Comparison of ENCODE assay signal across 14 cellular contexts in genomic region chr2:233479616-233480489, GRCh38.
DNase-seq lines count a peak whose midpoint lies in the region; ATAC-seq, FAIRE-seq and TF ChIP-seq lines count a peak whose summit lies in the region.
"Had no signal": no experiment of that assay in that cellular context is flagged by ENCODE, and none has a peak within 500 bp of the region (broad histone marks: within the 10 kb centered on the region; RNA-seq: fewer than 3 reads in every experiment).

No MANE protein-coding gene starts in this region.

- no peak overlapping the region for H3K27ac ChIP-seq in heart left ventricle
- H3K27ac ChIP-seq: Peyer's patch, testis had no signal

- ATAC-seq in heart left ventricle (no peak), GM21529 (IDR thresholded peaks at IDR 0.05; ENCODE audit: unreplicated experiment) (no peak), GM19023 (IDR thresholded peaks at IDR 0.05; ENCODE audit: unreplicated experiment) (no peak)

- DNase-seq in cardiac septum (ENCODE audit: low spot score) (peak; percentile 62), heart left ventricle (no peak), nephron progenitor cell (no peak), GM12892 (ENCODE audit: insufficient read length) (no peak), DMS153 treated with DMSO at 0.1 percent for 48 hours (lab: John Stamatoyannopoulos, UW; ENCODE audit: unreplicated experiment) (no peak)
- DNase-seq: activated gamma-delta T cell treated with Interleukin-2 at 50 U/mL for 16 hours; NCI-H526 treated with DMSO at 0.1 percent for 48 hours; occipital lobe; stimulated activated CD4-positive, alpha-beta T cell treated with anti-CD3 and anti-CD28 coated beads, Interleukin-15, amount 100 ng/mL, for 24 hours; testis had no signal

- H3K27ac Mint-ChIP-seq in brain (peak overlapping the region in 4 of 5 experiments; percentile 34 to 77 (median 62)), nephron progenitor cell (peak overlapping the region; percentile 95)

- no peaks in the 10 kb centered on the region for H3K27me3 ChIP-seq in heart left ventricle
- H3K27me3 ChIP-seq: Peyer's patch, testis had no signal

- FAIRE-seq in GM12892 (lab: Jason Lieb, UNC) = no peak

- H3K9me3 Mint-ChIP-seq in brain (no peaks in the 10 kb centered on the region), nephron progenitor cell (peaks cover 10% of the 10 kb centered on the region)

- no peak overlapping the region for H3K4me3 Mint-ChIP-seq in brain
- H3K4me3 Mint-ChIP-seq in nephron progenitor cell = no peak overlapping the region

- no peaks in the 10 kb centered on the region for H3K27me3 Mint-ChIP-seq in brain
- H3K27me3 Mint-ChIP-seq in nephron progenitor cell (ENCODE audit: low read depth, poor library complexity) = peaks cover 7% of the 10 kb centered on the region

- H3K9me3 ChIP-seq in heart left ventricle = no peaks in the 10 kb centered on the region
- H3K9me3 ChIP-seq: Peyer's patch, testis had no signal

- H3K36me3 Mint-ChIP-seq in brain (peaks cover 44% of the 10 kb centered on the region), nephron progenitor cell (ENCODE audit: low read depth) (peaks cover 48% of the 10 kb centered on the region)

- no peak for TF ChIP-seq POLR2A in heart left ventricle (IDR thresholded peaks at IDR 0.05)
- no peak for TF ChIP-seq POLR2A in GM12892 (IDR thresholded peaks at IDR 0.05; ENCODE audit: low read depth, low read length)

- H3K4me1 ChIP-seq in heart left ventricle = peaks cover 0 to 7% (median 0%) of the 10 kb centered on the region in 12 donors
- H3K4me1 ChIP-seq: Peyer's patch, testis had no signal

- peaks cover 0 to 92% (median 71%) of the 10 kb centered on the region in 9 donors for H3K36me3 ChIP-seq in heart left ventricle

- H3K4me1 Mint-ChIP-seq in brain = peaks cover 7% of the 10 kb centered on the region
- H3K4me1 Mint-ChIP-seq in nephron progenitor cell = peaks cover 12% of the 10 kb centered on the region

- intact Hi-C loops in cardiac septum (cut with DNase I) (loop anchor here (10.0 kb wide), 1 partner anchor 85 kb away; the partner anchor contains the start of gene USP40), heart left ventricle (cut with DNase I) (no loop called here)

- 91 to 94% (median 92%) methylated on average over 26 to 27 of the region's 27 CpGs for WGBS in heart left ventricle, 4 donors

- TF ChIP-seq CTCF in heart left ventricle (IDR thresholded peaks at IDR 0.05) (no peak), brain (conservative IDR thresholded peaks at IDR 0.05) (no peak), nephron progenitor cell (IDR thresholded peaks at IDR 0.05) (no peak)

- H3K4me3 ChIP-seq in heart left ventricle = no peak overlapping the region
- H3K4me3 ChIP-seq: Peyer's patch, testis had no signal
